ENCODE assay signal across 11 cellular contexts in the genomic region with DNA sequence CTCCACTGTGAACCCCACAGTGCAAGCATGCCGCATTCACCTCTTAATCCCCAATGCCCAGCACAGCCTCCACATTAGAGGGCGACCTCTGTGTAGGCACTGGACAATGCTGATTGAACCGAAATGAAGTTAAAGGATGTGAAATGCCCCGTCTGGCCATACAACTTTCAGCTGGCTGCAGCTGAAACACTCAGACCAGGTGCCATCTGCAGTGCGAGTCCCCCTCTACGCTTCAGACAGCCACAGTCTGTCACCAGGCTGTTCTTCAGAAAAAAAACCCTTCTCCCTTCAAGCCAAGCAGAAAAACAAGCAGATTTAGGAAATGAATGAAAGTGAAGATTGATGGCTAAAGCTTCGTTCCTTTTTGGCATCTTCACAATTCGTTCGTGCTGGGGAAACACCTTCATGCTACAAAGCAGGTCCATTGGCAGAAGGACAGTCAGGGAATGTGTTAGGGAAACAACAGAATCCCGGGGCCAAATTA. TPM values are rescaled to one million over a fixed set of nuclear protein-coding genes. Genes with fewer than 3 reads are reported as not detected.
DNase-seq lines count a peak whose midpoint lies in the region; ATAC-seq, FAIRE-seq and TF ChIP-seq lines count a peak whose summit lies in the region.
"Had no signal": no experiment of that assay in that cellular context is flagged by ENCODE, and none has a peak within 500 bp of the region (broad histone marks: within the 10 kb centered on the region; RNA-seq: fewer than 3 reads in every experiment).

No MANE protein-coding gene starts in this region.

- H3K27ac ChIP-seq in fibroblast of lung (ENCODE audit: insufficient read depth, low read length), result no peak overlapping the region

- no peak overlapping the region for H3K4me2 ChIP-seq in fibroblast of lung (ENCODE audit: extremely low read depth, insufficient read depth, low read length)

- TF ChIP-seq POLR2A in GM12892 (IDR thresholded peaks at IDR 0.05; ENCODE audit: low read depth, low read length), result peak; percentile 44; the same call in 1 of the 2 replicates
- no peak for TF ChIP-seq POLR2A in H54 (IDR thresholded peaks at IDR 0.05; ENCODE audit: low read depth, low read length)

- no peak overlapping the region for H3K9ac ChIP-seq in fibroblast of lung (ENCODE audit: insufficient read depth, low read length)

- no peaks in the 10 kb centered on the region for H3K79me2 ChIP-seq in fibroblast of lung (ENCODE audit: control insufficient read depth, insufficient read depth, low read length)

- no peaks in the 10 kb centered on the region for H3K4me1 ChIP-seq in fibroblast of lung (ENCODE audit: control insufficient read depth, extremely low read depth, insufficient read depth, low read length)

- no peaks in the 10 kb centered on the region for H3K36me3 ChIP-seq in fibroblast of lung (ENCODE audit: control insufficient read depth, insufficient read depth, low read length)

- H3K4me3 ChIP-seq in fibroblast of lung (replicated peaks in 1 of 4; ENCODE audit: control extremely low read depth in 1 of 4, insufficient read depth in 1 of 4, low read depth in 3 of 4, low read length in 4 of 4), result no peak overlapping the region

- H3K9me3 ChIP-seq in fibroblast of lung (ENCODE audit: control insufficient read depth, insufficient read depth, low read depth, low read length), result no peaks in the 10 kb centered on the region

- peak overlapping the region; percentile 3 for H2AFZ ChIP-seq in fibroblast of lung (ENCODE audit: low read length)

- no peak for DNase-seq in GM12892 (ENCODE audit: insufficient read length)
- no peak for DNase-seq in fibroblast of lung (ENCODE audit: low read depth in 2 of 2)
- DNase-seq in cortex of kidney (lab: John Stamatoyannopoulos, UW), result no peak
- DNase-seq in H54 (ENCODE audit: insufficient read length, low spot score), result no peak
- DNase-seq in T1000 (lab: John Stamatoyannopoulos, UW), result no peak
- DNase-seq in D721Med (ENCODE audit: insufficient read length, low spot score), result no peak
- DNase-seq: activated CD4-positive, alpha-beta T cell treated with anti-CD3 and anti-CD28 coated beads for 4 hours; activated naive CD4-positive, alpha-beta T cell treated with Interleukin-2 at 50 U/mL for 16 hours; NCI-H2227 treated with DMSO at 0.1 percent for 48 hours had no signal

- peak; percentile 98 for FAIRE-seq in GM12892 (lab: Jason Lieb, UNC)
- no peak for FAIRE-seq in H54 (lab: Jason Lieb, UNC)
- no peak for FAIRE-seq in D721Med (lab: Jason Lieb, UNC)

- no peaks in the 10 kb centered on the region for H3K27me3 ChIP-seq in fibroblast of lung (ENCODE audit: control insufficient read depth, insufficient read depth, low read length)

- ATAC-seq in GM21367 (IDR thresholded peaks at IDR 0.05; ENCODE audit: unreplicated experiment) (peak; percentile 39), HG03159 (IDR thresholded peaks at IDR 0.05; ENCODE audit: unreplicated experiment) (peak; percentile 56)

- H4K20me1 ChIP-seq in fibroblast of lung (ENCODE audit: control insufficient read depth, extremely low read depth, insufficient read depth, low read length), result no peaks in the 10 kb centered on the region

- TF ChIP-seq CTCF in fibroblast of lung (conservative IDR thresholded peaks at IDR 0.05 in 1 of 2, IDR thresholded peaks at IDR 0.05 in 1 of 2; ENCODE audit: low read depth in 1 of 2, low read length in 2 of 2) (no peak), D721Med (IDR thresholded peaks at IDR 0.05; ENCODE audit: insufficient read depth, missing control alignments) (no peak)

RNA-seq across cellular contexts. Expression of gene TNFAIP3, which starts 44.7 kb away (rescaled TPM):
- polyA plus RNA-seq in GM12892 (2012; ENCODE audit: missing spikeins), result 172 TPM
- total RNA-seq in fibroblast of lung, result 3.9 and 7.8 TPM in 2 replicates
- 10.8 and 23.5 TPM in 2 replicates for polyA plus RNA-seq in fibroblast of lung
- polyA plus RNA-seq in fibroblast of lung (2012), result 6.0 and 11.2 TPM in 2 replicates
- 6.8 and 9.6 TPM in 2 replicates for polyA minus RNA-seq in fibroblast of lung (ENCODE audit: low replicate concordance)
